In genomic region chr5:30968971-30969370, GRCh38 we compare ENCODE assay signal across 21 cellular contexts.
"Had no signal": no experiment of that assay in that cellular context is flagged by ENCODE, and none has a peak within 500 bp of the region (broad histone marks: within the 10 kb centered on the region; RNA-seq: fewer than 3 reads in every experiment).

No MANE protein-coding gene starts in this region.

- H3K4me3 ChIP-seq: esophagus muscularis mucosa, gastroesophageal sphincter, hepatocyte, mucosa of descending colon, psoas muscle, right lobe of liver, tibial artery, upper lobe of right lung had no signal

- H3K9me3 Mint-ChIP-seq: dendritic cell treated with granulocyte-macrophage colony-stimulating factor and Interleukin-4, amounts not matched to agents 40 ng/mL and 50 ng/mL, for 4 days had no signal

- H3K4me1 Mint-ChIP-seq: naive thymus-derived CD8-positive, alpha-beta T cell; stimulated activated effector memory CD8-positive, alpha-beta T cell treated with anti-CD3 and anti-CD28 coated beads, Interleukin-12 subunit alpha, Interleukin-12 subunit beta, amount 100 ng/mL, for 72 hours had no signal

- H3K9me3 ChIP-seq: esophagus muscularis mucosa, gastroesophageal sphincter, mucosa of descending colon, neutrophil, psoas muscle, right lobe of liver, tibial artery, upper lobe of right lung had no signal

- H3K27me3 Mint-ChIP-seq: dendritic cell treated with granulocyte-macrophage colony-stimulating factor and Interleukin-4, amounts not matched to agents 40 ng/mL and 50 ng/mL, for 4 days; effector memory CD8-positive, alpha-beta T cell; naive thymus-derived CD8-positive, alpha-beta T cell; stimulated activated naive CD8-positive, alpha-beta T cell treated with anti-CD3 and anti-CD28 coated beads, Interleukin-15, Interleukin-2, amounts not matched to agents 100 ng/mL and 50 ng/mL, for 24 hours had no signal

- H3K4me3 Mint-ChIP-seq: dendritic cell treated with granulocyte-macrophage colony-stimulating factor and Interleukin-4, amounts not matched to agents 40 ng/mL and 50 ng/mL, for 4 days; effector memory CD8-positive, alpha-beta T cell; naive thymus-derived CD8-positive, alpha-beta T cell; stimulated activated effector memory CD8-positive, alpha-beta T cell treated with anti-CD3 and anti-CD28 coated beads, Interleukin-12 subunit alpha, Interleukin-12 subunit beta, amount 100 ng/mL, for 72 hours; stimulated activated naive CD8-positive, alpha-beta T cell treated with anti-CD3 and anti-CD28 coated beads, Interleukin-15, Interleukin-2, amounts not matched to agents 100 ng/mL and 50 ng/mL, for 24 hours had no signal

- H3K4me1 ChIP-seq: esophagus muscularis mucosa, gastroesophageal sphincter, psoas muscle, right lobe of liver, tibial artery, upper lobe of right lung had no signal

- H3K36me3 Mint-ChIP-seq: naive thymus-derived CD8-positive, alpha-beta T cell; stimulated activated effector memory CD8-positive, alpha-beta T cell treated with anti-CD3 and anti-CD28 coated beads, Interleukin-12 subunit alpha, Interleukin-12 subunit beta, amount 100 ng/mL, for 72 hours had no signal

- H3K36me3 ChIP-seq: esophagus muscularis mucosa, gastroesophageal sphincter, neutrophil, right lobe of liver, tibial artery, upper lobe of right lung had no signal

- DNase-seq: effector memory CD8-positive, alpha-beta T cell; foreskin fibroblast; kidney glomerular epithelial cell; mammary epithelial cell; mucosa of descending colon; naive thymus-derived CD8-positive, alpha-beta T cell; psoas muscle; retina; right lobe of liver; stimulated activated CD4-positive, alpha-beta T cell treated with anti-CD3 and anti-CD28 coated beads, Interleukin-4, amount 100 ng/mL, for 1 hour; stimulated activated CD8-positive, alpha-beta memory T cell treated with anti-CD3 and anti-CD28 coated beads, Interleukin-4, amount 100 ng/mL, for 48 hours; tibial artery; upper lobe of right lung had no signal

- H3K27ac ChIP-seq: epithelial cell of prostate, esophagus muscularis mucosa, gastroesophageal sphincter, hepatocyte, neutrophil, psoas muscle, right lobe of liver, tibial artery, upper lobe of right lung had no signal

- H3K27me3 ChIP-seq: esophagus muscularis mucosa, gastroesophageal sphincter, hepatocyte, neutrophil, right lobe of liver, tibial artery, upper lobe of right lung had no signal

- H3K27ac Mint-ChIP-seq: dendritic cell treated with granulocyte-macrophage colony-stimulating factor and Interleukin-4, amounts not matched to agents 40 ng/mL and 50 ng/mL, for 4 days; effector memory CD8-positive, alpha-beta T cell; naive thymus-derived CD8-positive, alpha-beta T cell; stimulated activated effector memory CD8-positive, alpha-beta T cell treated with anti-CD3 and anti-CD28 coated beads, Interleukin-12 subunit alpha, Interleukin-12 subunit beta, amount 100 ng/mL, for 72 hours; stimulated activated naive CD8-positive, alpha-beta T cell treated with anti-CD3 and anti-CD28 coated beads, Interleukin-15, Interleukin-2, amounts not matched to agents 100 ng/mL and 50 ng/mL, for 24 hours had no signal
